8 cellular contexts compared by ENCODE assay signal in genomic region chr19:49084206-49085019, GRCh38. TPM values are rescaled to one million over a fixed set of nuclear protein-coding genes. Genes with fewer than 3 reads are reported as not detected.
A peak's percentile ranks its signal among the peaks of the same experiment; 100 is the strongest.
DNase-seq lines count a peak whose midpoint lies in the region; ATAC-seq and TF ChIP-seq lines count a peak whose summit lies in the region.

No MANE protein-coding gene starts in this region.

- TF ChIP-seq CTCF in right lobe of liver (IDR thresholded peaks at IDR 0.05): no peak
- no peak for TF ChIP-seq CTCF in tibial nerve (IDR thresholded peaks at IDR 0.05)

- H3K4me1 ChIP-seq in right lobe of liver: peaks cover 0 to 12% (median 3%) of the 10 kb centered on the region in 4 donors
- peaks cover 0 to 38% (median 18%) of the 10 kb centered on the region in 4 donors for H3K4me1 ChIP-seq in tibial nerve

- CTCF ChIA-PET in activated naive CD4-positive, alpha-beta T cell treated with anti-CD3 and anti-CD28 coated beads, Interleukin-2, amount 10 ng/mL, durations not matched to agents 7 days and 5 days (lab: Charles Lee): no interaction called here

- H3K27me3 Mint-ChIP-seq in activated naive CD4-positive, alpha-beta T cell treated with anti-CD3 and anti-CD28 coated beads, Interleukin-2, amount 10 ng/mL, durations not matched to agents 7 days and 5 days: peaks cover 15% of the 10 kb centered on the region

- H3K36me3 ChIP-seq in right lobe of liver: peaks cover 0 to 6% (median 2%) of the 10 kb centered on the region in 4 donors
- peaks cover 0 to 24% (median 0%) of the 10 kb centered on the region in 3 donors for H3K36me3 ChIP-seq in tibial nerve

- H3K9me3 ChIP-seq in right lobe of liver (no peaks in the 10 kb centered on the region), tibial nerve (no peaks in the 10 kb centered on the region)

- peaks cover 19% of the 10 kb centered on the region for H3K36me3 Mint-ChIP-seq in activated naive CD4-positive, alpha-beta T cell treated with anti-CD3 and anti-CD28 coated beads, Interleukin-2, amount 10 ng/mL, durations not matched to agents 7 days and 5 days

- WGBS in right lobe of liver (ENCODE audit: insufficient coverage, low coverage, low lambda C conversion rate, missing lambda C conversion rate): 67% methylated on average over 26 of the region's 26 CpGs
- 69 to 70% methylated on average over 26 of the region's 26 CpGs for WGBS in tibial nerve, 2 donors

- no peak for TF ChIP-seq EP300 in tibial nerve (IDR thresholded peaks at IDR 0.05)

- no peaks in the 10 kb centered on the region for H3K9me3 Mint-ChIP-seq in activated naive CD4-positive, alpha-beta T cell treated with anti-CD3 and anti-CD28 coated beads, Interleukin-2, amount 10 ng/mL, durations not matched to agents 7 days and 5 days

- H3K27ac ChIP-seq in angular gyrus (ENCODE audit: low read depth, low read length) (peak overlapping the region; percentile 85), right lobe of liver (peak overlapping the region; percentile 12 to 79 (median 72)), tibial nerve (peak overlapping the region; percentile 75 to 95 (median 87))

- peaks cover 33% of the 10 kb centered on the region for H3K4me1 Mint-ChIP-seq in activated naive CD4-positive, alpha-beta T cell treated with anti-CD3 and anti-CD28 coated beads, Interleukin-2, amount 10 ng/mL, durations not matched to agents 7 days and 5 days

- H3K27me3 ChIP-seq in right lobe of liver: no peaks in the 10 kb centered on the region
- no peaks in the 10 kb centered on the region for H3K27me3 ChIP-seq in tibial nerve

- peak overlapping the region; percentile 83 for H3K27ac Mint-ChIP-seq in activated naive CD4-positive, alpha-beta T cell treated with anti-CD3 and anti-CD28 coated beads, Interleukin-2, amount 10 ng/mL, durations not matched to agents 7 days and 5 days

- H3K4me3 ChIP-seq in right lobe of liver: peak overlapping the region; percentile 64 to 99 (median 79)
- peak overlapping the region; percentile 71 to 98 (median 90) for H3K4me3 ChIP-seq in tibial nerve

- no peak for DNase-seq in activated naive CD4-positive, alpha-beta T cell treated with anti-CD3 and anti-CD28 coated beads, Interleukin-2, amount 10 ng/mL, durations not matched to agents 7 days and 5 days
- DNase-seq in activated naive CD4-positive, alpha-beta T cell (lab: John Stamatoyannopoulos, UW): no peak
- no peak for DNase-seq in right lobe of liver
- DNase-seq in tibial nerve (ENCODE audit: low spot score in 2 of 2): peak in 1 of 2 donors; percentile 8
- no peak for DNase-seq in NCI-H1048 (lab: John Stamatoyannopoulos, UW)
- DNase-seq in NCI-H187 treated with DMSO at 0.1 percent for 48 hours (lab: John Stamatoyannopoulos, UW): no peak

- no peak for TF ChIP-seq POLR2A in right lobe of liver (IDR thresholded peaks at IDR 0.05)
- no peak for TF ChIP-seq POLR2A in tibial nerve (IDR thresholded peaks at IDR 0.05)

- intact Hi-C loops in right lobe of liver (cut with DNase I): no loop called here

- H3K4me3 Mint-ChIP-seq in activated naive CD4-positive, alpha-beta T cell treated with anti-CD3 and anti-CD28 coated beads, Interleukin-2, amount 10 ng/mL, durations not matched to agents 7 days and 5 days: peak overlapping the region; percentile 96

- ATAC-seq in right lobe of liver: no peak
- no peak for ATAC-seq in HG02884 (IDR thresholded peaks at IDR 0.05; ENCODE audit: unreplicated experiment)

RNA-seq across cellular contexts. Expression of gene SNRNP70, which starts 0.8 kb away (rescaled TPM):
- total RNA-seq in right lobe of liver (100 to 1,000 TPM in 5 of 6 experiments, 10 to 100 TPM in 1; 80.8 to 187 (median 123) TPM), tibial nerve (100 to 1,000 TPM; 286 to 444 (median 400) TPM)

RNA-seq across cellular contexts. Expression of gene KCNA7, which starts 11.9 kb away (rescaled TPM):
- total RNA-seq in right lobe of liver (not detected), tibial nerve (not detected)

RNA-seq across cellular contexts. Expression of gene NTF4, which starts 19.8 kb away (rescaled TPM):
- not detected for total RNA-seq in right lobe of liver
- total RNA-seq in tibial nerve: not detected

RNA-seq across cellular contexts. Expression of gene CGB7, which starts 26.9 kb away (rescaled TPM):
- total RNA-seq in right lobe of liver: not detected
- not detected for total RNA-seq in tibial nerve

RNA-seq across cellular contexts. Expression of gene LIN7B, which starts 29.8 kb away (rescaled TPM):
- total RNA-seq in right lobe of liver (1 to 10 TPM; 1.5 to 4.3 (median 2.4) TPM), tibial nerve (10 to 100 TPM; 15.7 to 24.9 (median 19.6) TPM)
